In genomic region chr1:18119289-18119688, GRCh38 we compare ENCODE assay signal across 37 cellular contexts. TPM values are rescaled to one million over a fixed set of nuclear protein-coding genes. Genes with fewer than 3 reads are reported as not detected.
"Had no signal": no experiment of that assay in that cellular context is flagged by ENCODE, and none has a peak within 500 bp of the region (broad histone marks: within the 10 kb centered on the region; RNA-seq: fewer than 3 reads in every experiment).

No MANE protein-coding gene starts in this region.

- H3K27me3 ChIP-seq: brain microvascular endothelial cell had no signal

- H3K36me3 ChIP-seq: adrenal gland, brain microvascular endothelial cell, breast epithelium had no signal

- H3K4me1 ChIP-seq: adrenal gland, body of pancreas, breast epithelium had no signal

- H3K4me3 ChIP-seq: adrenal gland, body of pancreas, breast epithelium had no signal

- H3K27ac ChIP-seq: body of pancreas, brain microvascular endothelial cell, breast epithelium, VCaP had no signal

- ATAC-seq: activated CD8-positive, alpha-beta T cell treated with anti-CD3 and anti-CD28 coated beads for 36 hours; activated naive CD4-positive, alpha-beta T cell treated with anti-CD3 and anti-CD28 coated beads, Interleukin-2, amount 50 U/mL, for 72 hours; activated T-cell treated with anti-CD3 and anti-CD28 coated beads, Interleukin-2, amount 50 U/mL, for 4 hours; activated T-cell treated with anti-CD3 and anti-CD28 coated beads, Interleukin-2, amount 50 U/mL, for 72 hours; activated T-helper 17 cell treated with anti-CD3 and anti-CD28 coated beads, Interleukin-2, amount 50 U/mL, for 72 hours; body of pancreas had no signal

- FAIRE-seq: astrocyte, TTC549 had no signal

- DNase-seq: activated B cell treated with CpG ODN at 0.5 μM for 24 hours; activated CD4-positive, alpha-beta memory T cell treated with anti-CD3 and anti-CD28 coated beads for 36 hours; activated CD4-positive, alpha-beta T cell treated with anti-CD3 and anti-CD28 coated beads for 4 hours; activated CD4-positive, alpha-beta T cell treated with anti-CD3 and anti-CD28 coated beads, Interleukin-2, amount 10 ng/mL, durations not matched to agents 24 days and 14 days; activated CD4-positive, alpha-beta T cell treated with anti-CD3 and anti-CD28 coated beads, Interleukin-2, amount 50 U/mL, for 1 hour; activated CD4-positive, alpha-beta T cell treated with anti-CD3 and anti-CD28 coated beads, Interleukin-2, amount 50 U/mL, for 4 hours; activated CD4-positive, CD25-positive, alpha-beta regulatory T cell treated with anti-CD3 and anti-CD28 coated beads, Interleukin-2, amount 50 U/mL, for 72 hours; activated CD8-positive, alpha-beta memory T cell treated with anti-CD3 and anti-CD28 coated beads, Interleukin-2, amount 50 U/mL, for 4 hours; activated CD8-positive, alpha-beta T cell treated with anti-CD3 and anti-CD28 coated beads for 36 hours; activated effector memory CD4-positive, alpha-beta T cell treated with anti-CD3 and anti-CD28 coated beads, Interleukin-2, amount 50 U/mL, for 16 hours; activated gamma-delta T cell treated with Interleukin-2 at 50 U/mL for 16 hours; activated naive CD4-positive, alpha-beta T cell; activated naive CD4-positive, alpha-beta T cell treated with anti-CD3 and anti-CD28 coated beads for 36 hours; activated naive CD4-positive, alpha-beta T cell treated with anti-CD3 and anti-CD28 coated beads, Interleukin-2, amount 50 U/mL, for 16 hours; activated naive CD8-positive, alpha-beta T cell treated with anti-CD3 and anti-CD28 coated beads for 36 hours; activated T-cell treated with anti-CD3 and anti-CD28 coated beads for 4 hours; activated T-cell treated with anti-CD3 and anti-CD28 coated beads, Interleukin-2, amount 50 U/mL, for 1 hour; activated T-cell treated with anti-CD3 and anti-CD28 coated beads, Interleukin-2, amount 50 U/mL, for 4 hours; activated T-cell treated with anti-CD3 and anti-CD28 coated beads, Interleukin-2, amount 50 U/mL, for 72 hours; adrenal gland; amniotic stem cell; aorta; body of pancreas; brain microvascular endothelial cell; caudate nucleus; cerebellar nuclear complex; T-helper 1 cell; T-helper 2 cell; T-helper 9 cell had no signal

- H3K9me3 ChIP-seq: adrenal gland, body of pancreas, breast epithelium had no signal

RNA-seq across cellular contexts. Expression of gene IGSF21, which starts 11.7 kb away (rescaled TPM):
- total RNA-seq: activated B cell treated with CpG ODN at 0.5 μM for 24 hours; activated CD4-positive, alpha-beta memory T cell treated with anti-CD3 and anti-CD28 coated beads for 36 hours; activated CD4-positive, alpha-beta T cell treated with anti-CD3 and anti-CD28 coated beads, Interleukin-2, amount 10 ng/mL, durations not matched to agents 24 days and 14 days; activated CD8-positive, alpha-beta memory T cell treated with anti-CD3 and anti-CD28 coated beads for 36 hours; activated CD8-positive, alpha-beta T cell treated with anti-CD3 and anti-CD28 coated beads for 36 hours; activated naive CD4-positive, alpha-beta T cell treated with anti-CD3 and anti-CD28 coated beads for 36 hours; activated naive CD4-positive, alpha-beta T cell treated with anti-CD3 and anti-CD28 coated beads, Interleukin-2, amount 50 U/mL, for 72 hours; activated naive CD8-positive, alpha-beta T cell treated with anti-CD3 and anti-CD28 coated beads for 36 hours; activated T-cell treated with anti-CD3 and anti-CD28 coated beads, Interleukin-2, amount 50 U/mL, for 4 hours; activated T-cell treated with anti-CD3 and anti-CD28 coated beads, Interleukin-2, amount 50 U/mL, for 72 hours; activated T-helper 1 cell treated with anti-CD3 and anti-CD28 coated beads, Interleukin-12 subunit alpha, Interleukin-12 subunit beta, Interleukin-2, Interleukin-4 antibody, amounts not matched to agents 30 ng/mL and 10 ng/mL and 1 ng/mL, durations not matched to agents 14 hours and 24 hours and 36 hours; activated T-helper 17 cell treated with anti-CD3 and anti-CD28 coated beads, Interleukin-2, amount 50 U/mL, for 72 hours; astrocyte had no signal
